In the genomic region with DNA sequence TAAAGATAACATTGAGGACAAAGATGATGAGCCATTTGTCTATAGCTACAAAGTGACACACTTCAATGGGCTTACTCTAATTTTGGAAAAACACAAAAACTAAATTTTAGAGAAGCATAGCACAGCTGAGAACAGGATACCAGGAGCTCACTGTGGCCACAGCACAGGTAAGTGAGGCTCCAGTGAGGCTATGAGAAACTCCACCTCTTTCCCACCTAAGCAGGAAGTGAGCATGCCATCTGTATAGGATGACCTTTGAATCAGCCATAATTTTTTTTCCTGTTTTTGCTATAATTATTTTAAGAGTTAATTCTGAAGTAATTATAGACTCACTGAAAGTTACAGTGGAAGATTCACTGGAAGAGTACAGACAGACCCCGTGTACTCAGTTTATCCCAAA, we compare ENCODE assay signal across 35 cellular contexts.
"Had no signal": no experiment of that assay in that cellular context is flagged by ENCODE, and none has a peak within 500 bp of the region (broad histone marks: within the 10 kb centered on the region; RNA-seq: fewer than 3 reads in every experiment).

No MANE protein-coding gene starts in this region.

- H3K9me3 Mint-ChIP-seq: activated naive CD4-positive, alpha-beta T cell treated with anti-CD3 and anti-CD28 coated beads, Interleukin-2, amount 50 U/mL, for 24 hours had no signal

- H3K27me3 ChIP-seq: body of pancreas, breast epithelium, MG63 had no signal

- H3K27me3 Mint-ChIP-seq: activated CD4-positive, alpha-beta memory T cell treated with anti-CD3 and anti-CD28 coated beads, Interleukin-2, amount 10 ng/mL, durations not matched to agents 7 days and 5 days; activated CD8-positive, alpha-beta memory T cell treated with anti-CD3 and anti-CD28 coated beads, Interleukin-2, amount 10 ng/mL, durations not matched to agents 7 days and 5 days; activated naive CD4-positive, alpha-beta T cell treated with anti-CD3 and anti-CD28 coated beads, Interleukin-2, amount 50 U/mL, for 24 hours; activated naive CD8-positive, alpha-beta T cell treated with anti-CD3 and anti-CD28 coated beads, Interleukin-2, amount 10 ng/mL, durations not matched to agents 7 days and 5 days; activated T-helper 17 cell treated with anti-CD3 and anti-CD28 coated beads, Interleukin-2, amount 50 U/mL, for 72 hours had no signal

- H3K4me1 ChIP-seq: body of pancreas, breast epithelium had no signal

- H3K27ac ChIP-seq: body of pancreas, breast epithelium, WERI-Rb-1 had no signal

- H3K36me3 ChIP-seq: breast epithelium, MG63, WERI-Rb-1 had no signal

- H3K4me3 ChIP-seq: body of pancreas, breast epithelium, MG63 had no signal

- H3K9me3 ChIP-seq: body of pancreas, MG63 had no signal

- H3K27ac Mint-ChIP-seq: activated CD4-positive, alpha-beta memory T cell treated with anti-CD3 and anti-CD28 coated beads, Interleukin-2, amount 10 ng/mL, durations not matched to agents 7 days and 5 days; activated CD8-positive, alpha-beta memory T cell treated with anti-CD3 and anti-CD28 coated beads, Interleukin-2, amount 10 ng/mL, durations not matched to agents 7 days and 5 days; activated T-cell treated with anti-CD3 and anti-CD28 coated beads, Interleukin-2, amount 50 U/mL, for 72 hours; activated T-helper 17 cell treated with anti-CD3 and anti-CD28 coated beads, Interleukin-2, amount 50 U/mL, for 72 hours had no signal

- DNase-seq: activated CD4-positive, alpha-beta memory T cell treated with anti-CD3 and anti-CD28 coated beads, Interleukin-2, amount 10 ng/mL, durations not matched to agents 7 days and 5 days; activated CD4-positive, alpha-beta T cell treated with anti-CD3 and anti-CD28 coated beads for 1 hour; activated CD4-positive, alpha-beta T cell treated with anti-CD3 and anti-CD28 coated beads for 48 hours; activated CD4-positive, CD25-positive, alpha-beta regulatory T cell; activated CD8-positive, alpha-beta memory T cell treated with anti-CD3 and anti-CD28 coated beads for 24 hours; activated CD8-positive, alpha-beta memory T cell treated with anti-CD3 and anti-CD28 coated beads, Interleukin-2, amount 10 ng/mL, durations not matched to agents 7 days and 5 days; activated CD8-positive, alpha-beta memory T cell treated with anti-CD3 and anti-CD28 coated beads, Interleukin-2, amount 50 U/mL, for 48 hours; activated gamma-delta T cell; activated naive CD4-positive, alpha-beta T cell treated with Interleukin-2 at 50 U/mL for 16 hours; activated naive CD8-positive, alpha-beta T cell treated with anti-CD3 and anti-CD28 coated beads, Interleukin-2, amount 10 ng/mL, durations not matched to agents 7 days and 5 days; activated T-cell treated with anti-CD3 and anti-CD28 coated beads, Interleukin-2, amount 50 U/mL, for 72 hours; amygdala; body of pancreas; Kasumi-1; KG1; MG63; NCI-H1105; NCI-H1417 treated with DMSO at 0.1 percent for 48 hours; NCI-H187 treated with DMSO at 0.1 percent for 48 hours; NCI-H2081; NCI-H2171 treated with DMSO at 0.1 percent for 48 hours; NCI-H2227 treated with DMSO at 0.1 percent for 48 hours; NCI-H446; NCI-H524; NCI-H69; NCI-H82; OCI-M1; Right ventricle myocardium superior; SW 1271; T-helper 1 cell; T1000; WERI-Rb-1 had no signal

- H3K4me3 Mint-ChIP-seq: activated CD4-positive, alpha-beta memory T cell treated with anti-CD3 and anti-CD28 coated beads, Interleukin-2, amount 10 ng/mL, durations not matched to agents 7 days and 5 days; activated CD8-positive, alpha-beta memory T cell treated with anti-CD3 and anti-CD28 coated beads, Interleukin-2, amount 10 ng/mL, durations not matched to agents 7 days and 5 days; activated naive CD4-positive, alpha-beta T cell treated with anti-CD3 and anti-CD28 coated beads, Interleukin-2, amount 50 U/mL, for 24 hours; activated naive CD8-positive, alpha-beta T cell treated with anti-CD3 and anti-CD28 coated beads, Interleukin-2, amount 10 ng/mL, durations not matched to agents 7 days and 5 days; activated T-cell treated with anti-CD3 and anti-CD28 coated beads, Interleukin-2, amount 50 U/mL, for 72 hours; activated T-helper 17 cell treated with anti-CD3 and anti-CD28 coated beads, Interleukin-2, amount 50 U/mL, for 72 hours had no signal

- ATAC-seq: activated CD8-positive, alpha-beta memory T cell treated with anti-CD3 and anti-CD28 coated beads, Interleukin-2, amount 10 ng/mL, durations not matched to agents 7 days and 5 days; activated T-cell treated with anti-CD3 and anti-CD28 coated beads, Interleukin-2, amount 50 U/mL, for 72 hours; activated T-helper 17 cell treated with anti-CD3 and anti-CD28 coated beads, Interleukin-2, amount 50 U/mL, for 72 hours; body of pancreas had no signal
